Comparison of ENCODE assay signal across 2 cellular contexts in the genomic region with DNA sequence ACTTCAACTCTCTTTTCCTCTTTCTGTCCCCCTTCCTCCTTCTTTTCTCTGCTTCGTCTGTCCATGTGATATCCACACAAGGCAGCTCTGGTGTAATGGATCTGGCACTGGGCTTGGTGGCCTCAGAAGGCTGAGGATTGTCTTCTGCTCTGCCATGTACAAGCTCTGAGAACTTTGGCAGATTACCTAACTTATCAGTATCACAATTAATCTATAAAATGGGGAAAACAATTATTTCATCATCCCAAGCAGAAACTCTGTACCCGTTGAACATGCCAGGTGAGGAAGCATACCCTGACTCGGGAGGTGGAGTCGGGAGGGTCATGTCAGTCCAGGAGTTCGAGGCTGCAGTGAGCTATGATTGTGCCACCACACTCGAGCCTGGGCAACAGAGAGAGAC.
TF ChIP-seq lines count a peak whose summit lies in the region.

No MANE protein-coding gene starts in this region.

TF ChIP-seq in liver, 16 proteins besides CTCF, POLR2A, EP300 and RAD21:
- TF ChIP-seq SP1 (IDR thresholded peaks at IDR 0.05) (no peak), NR2F2 (IDR thresholded peaks at IDR 0.05) (no peak), HNF4G (IDR thresholded peaks at IDR 0.05) (peak; percentile 22), RXRA (IDR thresholded peaks at IDR 0.05) (peak; percentile 55 to 62), HNF4A (conservative IDR thresholded peaks at IDR 0.05) (peak; percentile 65 to 71), YY1 (IDR thresholded peaks at IDR 0.05) (peak; percentile 44), JUND (IDR thresholded peaks at IDR 0.05) (no peak), GABPA (IDR thresholded peaks at IDR 0.05 in 1 of 2, conservative IDR thresholded peaks at IDR 0.05 in 1 of 2) (no peak)
- TF ChIP-seq, protein P1, sequence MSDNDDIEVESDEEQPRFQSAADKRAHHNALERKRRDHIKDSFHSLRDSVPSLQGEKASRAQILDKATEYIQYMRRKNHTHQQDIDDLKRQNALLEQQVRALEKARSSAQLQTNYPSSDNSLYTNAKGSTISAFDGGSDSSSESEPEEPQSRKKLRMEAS (IDR thresholded peaks at IDR 0.05), result peak; percentile 40
- TF ChIP-seq, protein P2, sequence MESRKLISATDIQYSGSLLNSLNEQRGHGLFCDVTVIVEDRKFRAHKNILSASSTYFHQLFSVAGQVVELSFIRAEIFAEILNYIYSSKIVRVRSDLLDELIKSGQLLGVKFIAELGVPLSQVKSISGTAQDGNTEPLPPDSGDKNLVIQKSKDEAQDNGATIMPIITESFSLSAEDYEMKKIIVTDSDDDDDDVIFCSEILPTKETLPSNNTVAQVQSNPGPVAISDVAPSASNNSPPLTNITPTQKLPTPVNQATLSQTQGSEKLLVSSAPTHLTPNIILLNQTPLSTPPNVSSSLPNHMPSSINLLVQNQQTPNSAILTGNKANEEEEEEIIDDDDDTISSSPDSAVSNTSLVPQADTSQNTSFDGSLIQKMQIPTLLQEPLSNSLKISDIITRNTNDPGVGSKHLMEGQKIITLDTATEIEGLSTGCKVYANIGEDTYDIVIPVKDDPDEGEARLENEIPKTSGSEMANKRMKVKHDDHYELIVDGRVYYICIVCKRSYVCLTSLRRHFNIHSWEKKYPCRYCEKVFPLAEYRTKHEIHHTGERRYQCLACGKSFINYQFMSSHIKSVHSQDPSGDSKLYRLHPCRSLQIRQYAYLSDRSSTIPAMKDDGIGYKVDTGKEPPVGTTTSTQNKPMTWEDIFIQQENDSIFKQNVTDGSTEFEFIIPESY (IDR thresholded peaks at IDR 0.05), result no peak
- TF ChIP-seq, protein P3, sequence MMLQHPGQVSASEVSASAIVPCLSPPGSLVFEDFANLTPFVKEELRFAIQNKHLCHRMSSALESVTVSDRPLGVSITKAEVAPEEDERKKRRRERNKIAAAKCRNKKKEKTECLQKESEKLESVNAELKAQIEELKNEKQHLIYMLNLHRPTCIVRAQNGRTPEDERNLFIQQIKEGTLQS (IDR thresholded peaks at IDR 0.05), result peak; percentile 70

TF ChIP-seq in HepG2, 621 proteins besides CTCF, POLR2A, EP300 and RAD21:
- TF ChIP-seq SP1 (IDR thresholded peaks at IDR 0.05), result no peak
- no peak for TF ChIP-seq SP1 (CRISPR knock-in tag; IDR thresholded peaks at IDR 0.05)
- TF ChIP-seq, protein P4, sequence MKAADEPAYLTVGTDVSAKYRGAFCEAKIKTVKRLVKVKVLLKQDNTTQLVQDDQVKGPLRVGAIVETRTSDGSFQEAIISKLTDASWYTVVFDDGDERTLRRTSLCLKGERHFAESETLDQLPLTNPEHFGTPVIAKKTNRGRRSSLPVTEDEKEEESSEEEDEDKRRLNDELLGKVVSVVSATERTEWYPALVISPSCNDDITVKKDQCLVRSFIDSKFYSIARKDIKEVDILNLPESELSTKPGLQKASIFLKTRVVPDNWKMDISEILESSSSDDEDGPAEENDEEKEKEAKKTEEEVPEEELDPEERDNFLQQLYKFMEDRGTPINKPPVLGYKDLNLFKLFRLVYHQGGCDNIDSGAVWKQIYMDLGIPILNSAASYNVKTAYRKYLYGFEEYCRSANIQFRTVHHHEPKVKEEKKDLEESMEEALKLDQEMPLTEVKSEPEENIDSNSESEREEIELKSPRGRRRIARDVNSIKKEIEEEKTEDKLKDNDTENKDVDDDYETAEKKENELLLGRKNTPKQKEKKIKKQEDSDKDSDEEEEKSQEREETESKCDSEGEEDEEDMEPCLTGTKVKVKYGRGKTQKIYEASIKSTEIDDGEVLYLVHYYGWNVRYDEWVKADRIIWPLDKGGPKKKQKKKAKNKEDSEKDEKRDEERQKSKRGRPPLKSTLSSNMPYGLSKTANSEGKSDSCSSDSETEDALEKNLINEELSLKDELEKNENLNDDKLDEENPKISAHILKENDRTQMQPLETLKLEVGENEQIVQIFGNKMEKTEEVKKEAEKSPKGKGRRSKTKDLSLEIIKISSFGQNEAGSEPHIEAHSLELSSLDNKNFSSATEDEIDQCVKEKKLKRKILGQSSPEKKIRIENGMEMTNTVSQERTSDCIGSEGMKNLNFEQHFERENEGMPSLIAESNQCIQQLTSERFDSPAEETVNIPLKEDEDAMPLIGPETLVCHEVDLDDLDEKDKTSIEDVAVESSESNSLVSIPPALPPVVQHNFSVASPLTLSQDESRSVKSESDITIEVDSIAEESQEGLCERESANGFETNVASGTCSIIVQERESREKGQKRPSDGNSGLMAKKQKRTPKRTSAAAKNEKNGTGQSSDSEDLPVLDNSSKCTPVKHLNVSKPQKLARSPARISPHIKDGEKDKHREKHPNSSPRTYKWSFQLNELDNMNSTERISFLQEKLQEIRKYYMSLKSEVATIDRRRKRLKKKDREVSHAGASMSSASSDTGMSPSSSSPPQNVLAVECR (CRISPR knock-in tag; IDR thresholded peaks at IDR 0.05; ENCODE audit: borderline replicate concordance), result no peak
- TF ChIP-seq ZNF124 (CRISPR knock-in tag; IDR thresholded peaks at IDR 0.05), result no peak
- TF ChIP-seq, protein P5, sequence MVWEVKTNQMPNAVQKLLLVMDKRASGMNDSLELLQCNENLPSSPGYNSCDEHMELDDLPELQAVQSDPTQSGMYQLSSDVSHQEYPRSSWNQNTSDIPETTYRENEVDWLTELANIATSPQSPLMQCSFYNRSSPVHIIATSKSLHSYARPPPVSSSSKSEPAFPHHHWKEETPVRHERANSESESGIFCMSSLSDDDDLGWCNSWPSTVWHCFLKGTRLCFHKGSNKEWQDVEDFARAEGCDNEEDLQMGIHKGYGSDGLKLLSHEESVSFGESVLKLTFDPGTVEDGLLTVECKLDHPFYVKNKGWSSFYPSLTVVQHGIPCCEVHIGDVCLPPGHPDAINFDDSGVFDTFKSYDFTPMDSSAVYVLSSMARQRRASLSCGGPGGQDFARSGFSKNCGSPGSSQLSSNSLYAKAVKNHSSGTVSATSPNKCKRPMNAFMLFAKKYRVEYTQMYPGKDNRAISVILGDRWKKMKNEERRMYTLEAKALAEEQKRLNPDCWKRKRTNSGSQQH (CRISPR knock-in tag; IDR thresholded peaks at IDR 0.05; ENCODE audit: low read depth), result no peak
- TF ChIP-seq, protein P6, sequence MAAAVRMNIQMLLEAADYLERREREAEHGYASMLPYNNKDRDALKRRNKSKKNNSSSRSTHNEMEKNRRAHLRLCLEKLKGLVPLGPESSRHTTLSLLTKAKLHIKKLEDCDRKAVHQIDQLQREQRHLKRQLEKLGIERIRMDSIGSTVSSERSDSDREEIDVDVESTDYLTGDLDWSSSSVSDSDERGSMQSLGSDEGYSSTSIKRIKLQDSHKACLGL (CRISPR knock-in tag; IDR thresholded peaks at IDR 0.05), result no peak
TF ChIP-seq in HepG2: peak in this region for 0.
